ENCODE assay signal across 11 cellular contexts in genomic region chr2:149050188-149050587, GRCh38. TPM values are rescaled to one million over a fixed set of nuclear protein-coding genes. Genes with fewer than 3 reads are reported as not detected.
DNase-seq lines count a peak whose midpoint lies in the region; ATAC-seq and TF ChIP-seq lines count a peak whose summit lies in the region.
"Had no signal": no experiment of that assay in that cellular context is flagged by ENCODE, and none has a peak within 500 bp of the region (broad histone marks: within the 10 kb centered on the region; RNA-seq: fewer than 3 reads in every experiment).

No MANE protein-coding gene starts in this region.

- H3K4me1 ChIP-seq in right atrium auricular region = no peaks in the 10 kb centered on the region
- H3K4me1 ChIP-seq: pancreas had no signal

- H3K36me3 ChIP-seq in right atrium auricular region = no peaks in the 10 kb centered on the region
- H3K36me3 ChIP-seq: pancreas had no signal

- TF ChIP-seq CTCF in right atrium auricular region (IDR thresholded peaks at IDR 0.05) = no peak

- H3K36me3 Mint-ChIP-seq in activated CD4-positive, alpha-beta T cell treated with anti-CD3 and anti-CD28 coated beads for 36 hours (ENCODE audit: low read depth) = no peaks in the 10 kb centered on the region
- H3K36me3 Mint-ChIP-seq in stimulated activated effector memory CD8-positive, alpha-beta T cell treated with anti-CD3 and anti-CD28 coated beads, Interleukin-12 subunit alpha, Interleukin-12 subunit beta, amount 100 ng/mL, for 72 hours = no peaks in the 10 kb centered on the region

- H3K4me3 ChIP-seq in right atrium auricular region = no peak overlapping the region
- H3K4me3 ChIP-seq: pancreas had no signal

- DNase-seq in activated CD4-positive, alpha-beta T cell treated with anti-CD3 and anti-CD28 coated beads for 36 hours = no peak
- no peak for DNase-seq in activated CD4-positive, alpha-beta T cell treated with anti-CD3 and anti-CD28 coated beads for 4 hours
- peak; percentile 4 for DNase-seq in MV-4-11 (lab: John Stamatoyannopoulos, UW)
- no peak for DNase-seq in stimulated activated effector memory CD8-positive, alpha-beta T cell treated with anti-CD3 and anti-CD28 coated beads, Interleukin-12 subunit alpha, Interleukin-12 subunit beta, amount 100 ng/mL, for 72 hours (ENCODE audit: low spot score in 2 of 2)
- DNase-seq in stimulated activated naive CD8-positive, alpha-beta T cell treated with anti-CD3 and anti-CD28 coated beads, Interleukin-15, Interleukin-2, amounts not matched to agents 100 U/mL and 50 U/mL, for 24 hours = no peak
- DNase-seq in right atrium auricular region (ENCODE audit: low spot score) = no peak
- no peak for DNase-seq in caudate nucleus (lab: John Stamatoyannopoulos, UW)
- DNase-seq: activated T-cell treated with anti-CD3 and anti-CD28 coated beads, Interleukin-2, amount 50 U/mL, for 48 hours; pancreas had no signal

- no peaks in the 10 kb centered on the region for H3K27me3 ChIP-seq in right atrium auricular region
- H3K27me3 ChIP-seq: pancreas had no signal

- peak; percentile 53 for ATAC-seq in activated CD4-positive, alpha-beta T cell treated with anti-CD3 and anti-CD28 coated beads for 36 hours
- peak; percentile 91 for ATAC-seq in HG02623 (IDR thresholded peaks at IDR 0.05; ENCODE audit: unreplicated experiment)
- ATAC-seq in stimulated activated effector memory CD8-positive, alpha-beta T cell treated with anti-CD3 and anti-CD28 coated beads, Interleukin-12 subunit alpha, Interleukin-12 subunit beta, amount 100 ng/mL, for 72 hours = peak; percentile 89
- ATAC-seq in stimulated activated naive CD8-positive, alpha-beta T cell treated with anti-CD3 and anti-CD28 coated beads, Interleukin-15, Interleukin-2, amounts not matched to agents 100 U/mL and 50 U/mL, for 24 hours = no peak
- ATAC-seq: pancreas had no signal

- H3K27ac ChIP-seq in right atrium auricular region = no peak overlapping the region
- H3K27ac ChIP-seq in caudate nucleus (ENCODE audit: low read depth, low read length) = no peak overlapping the region
- H3K27ac ChIP-seq: pancreas had no signal

- no peaks in the 10 kb centered on the region for H3K4me1 Mint-ChIP-seq in activated CD4-positive, alpha-beta T cell treated with anti-CD3 and anti-CD28 coated beads for 36 hours
- no peaks in the 10 kb centered on the region for H3K4me1 Mint-ChIP-seq in stimulated activated effector memory CD8-positive, alpha-beta T cell treated with anti-CD3 and anti-CD28 coated beads, Interleukin-12 subunit alpha, Interleukin-12 subunit beta, amount 100 ng/mL, for 72 hours

- peaks cover 0 to 32% of the 10 kb centered on the region in 2 donors for H3K9me3 ChIP-seq in right atrium auricular region
- H3K9me3 ChIP-seq: pancreas had no signal

- CTCF ChIA-PET in activated CD4-positive, alpha-beta T cell treated with anti-CD3 and anti-CD28 coated beads for 36 hours (lab: Charles Lee) = interaction anchor here (1.0 kb wide), 1 partner anchor 9 kb away, joined by 3 read pairs; no protein-coding TSS in a partner anchor

- no peak overlapping the region for H3K4me3 Mint-ChIP-seq in activated CD4-positive, alpha-beta T cell treated with anti-CD3 and anti-CD28 coated beads for 36 hours
- no peak overlapping the region for H3K4me3 Mint-ChIP-seq in stimulated activated effector memory CD8-positive, alpha-beta T cell treated with anti-CD3 and anti-CD28 coated beads, Interleukin-12 subunit alpha, Interleukin-12 subunit beta, amount 100 ng/mL, for 72 hours
- H3K4me3 Mint-ChIP-seq: dendritic cell treated with granulocyte-macrophage colony-stimulating factor and Interleukin-4, amounts not matched to agents 40 ng/mL and 50 ng/mL, for 4 days had no signal

- H3K9me3 Mint-ChIP-seq in activated CD4-positive, alpha-beta T cell treated with anti-CD3 and anti-CD28 coated beads for 36 hours (ENCODE audit: low read depth) = peaks cover 18% of the 10 kb centered on the region
- H3K9me3 Mint-ChIP-seq in stimulated activated effector memory CD8-positive, alpha-beta T cell treated with anti-CD3 and anti-CD28 coated beads, Interleukin-12 subunit alpha, Interleukin-12 subunit beta, amount 100 ng/mL, for 72 hours = peaks cover 18% of the 10 kb centered on the region

- H3K27ac Mint-ChIP-seq in activated CD4-positive, alpha-beta T cell treated with anti-CD3 and anti-CD28 coated beads for 36 hours = no peak overlapping the region
- H3K27ac Mint-ChIP-seq in stimulated activated effector memory CD8-positive, alpha-beta T cell treated with anti-CD3 and anti-CD28 coated beads, Interleukin-12 subunit alpha, Interleukin-12 subunit beta, amount 100 ng/mL, for 72 hours = no peak overlapping the region
- H3K27ac Mint-ChIP-seq: dendritic cell treated with granulocyte-macrophage colony-stimulating factor and Interleukin-4, amounts not matched to agents 40 ng/mL and 50 ng/mL, for 4 days had no signal

- POLR2A ChIA-PET in activated CD4-positive, alpha-beta T cell treated with anti-CD3 and anti-CD28 coated beads for 36 hours (lab: Charles Lee) = interaction anchor here (0.6 kb wide), 1 partner anchor 37 kb away, joined by 5 read pairs; no protein-coding TSS in a partner anchor

- intact Hi-C loops in activated CD4-positive, alpha-beta T cell treated with anti-CD3 and anti-CD28 coated beads for 36 hours (cut with DNase I, micrococcal nuclease) = no loop called here

- peaks cover 8% of the 10 kb centered on the region for H3K27me3 Mint-ChIP-seq in activated CD4-positive, alpha-beta T cell treated with anti-CD3 and anti-CD28 coated beads for 36 hours
- H3K27me3 Mint-ChIP-seq: dendritic cell treated with granulocyte-macrophage colony-stimulating factor and Interleukin-4, amounts not matched to agents 40 ng/mL and 50 ng/mL, for 4 days had no signal

RNA-seq across cellular contexts. Expression of gene LYPD6B, which starts 11.7 kb away (rescaled TPM):
- total RNA-seq in activated CD4-positive, alpha-beta T cell treated with anti-CD3 and anti-CD28 coated beads for 36 hours = not detected
- total RNA-seq in right atrium auricular region = under 1 TPM in 1 of 2 donors, not detected in 1; 0.28 TPM
